ENCODE assay signal across 20 cellular contexts in the genomic region with DNA sequence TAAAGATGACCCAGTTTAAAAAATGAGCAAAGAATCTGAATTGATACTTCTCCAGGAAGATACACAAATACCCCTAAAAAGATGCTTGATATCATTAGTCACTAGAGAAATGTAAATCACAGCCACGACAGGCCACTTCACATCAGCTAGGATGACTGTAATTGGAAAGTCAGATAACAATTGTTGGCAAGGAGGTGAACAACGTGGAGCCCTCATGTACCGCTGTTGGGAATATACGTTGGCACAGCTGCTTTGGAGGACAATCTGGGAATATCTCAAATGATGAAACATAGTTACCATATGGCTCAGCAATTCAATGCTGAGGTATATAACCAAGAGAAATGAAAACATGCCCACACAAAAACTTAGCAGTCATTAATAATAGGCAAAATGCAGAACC.
A peak's percentile ranks its signal among the peaks of the same experiment; 100 is the strongest.
DNase-seq lines count a peak whose midpoint lies in the region; ATAC-seq, FAIRE-seq and TF ChIP-seq lines count a peak whose summit lies in the region.
"Had no signal": no experiment of that assay in that cellular context is flagged by ENCODE, and none has a peak within 500 bp of the region (broad histone marks: within the 10 kb centered on the region; RNA-seq: fewer than 3 reads in every experiment).

No MANE protein-coding gene starts in this region.

- FAIRE-seq in D721Med (lab: Jason Lieb, UNC), result peak; percentile 70
- FAIRE-seq: endometrium, small intestine had no signal

- H3K27ac Mint-ChIP-seq in T-helper 17 cell, result no peak overlapping the region

- no peak overlapping the region for H3K4me3 Mint-ChIP-seq in T-helper 17 cell

- H3K36me3 ChIP-seq in adipocyte (ENCODE audit: control insufficient read depth, insufficient read depth, low read length, severe bottlenecking) (peaks cover 24% of the 10 kb centered on the region), left lung (peaks cover 0 to 18% of the 10 kb centered on the region in 2 donors)

- no peaks in the 10 kb centered on the region for H3K36me3 Mint-ChIP-seq in T-helper 17 cell (ENCODE audit: low read depth)

- H3K4me1 Mint-ChIP-seq in T-helper 17 cell, result peaks cover 3% of the 10 kb centered on the region

- H3K27me3 ChIP-seq in HL-60 (ENCODE audit: insufficient read depth, poor library complexity, severe bottlenecking) (no peaks in the 10 kb centered on the region), adipocyte (replicated peaks; ENCODE audit: control insufficient read depth, insufficient read depth, low read length) (no peaks in the 10 kb centered on the region), left lung (no peaks in the 10 kb centered on the region)
- H3K27me3 ChIP-seq: adrenal gland had no signal

- H3K27ac ChIP-seq in HL-60 (replicated peaks) (peak overlapping the region; percentile 40), left lung (no peak overlapping the region)
- H3K27ac ChIP-seq: adrenal gland, lower lobe of right lung, parathyroid adenoma had no signal

- peaks cover 4% of the 10 kb centered on the region for H3K4me1 ChIP-seq in adipocyte (ENCODE audit: control insufficient read depth, insufficient read depth, low read length)
- no peaks in the 10 kb centered on the region for H3K4me1 ChIP-seq in left lung
- H3K4me1 ChIP-seq: adrenal gland, lower lobe of right lung, parathyroid adenoma had no signal

- no peaks in the 10 kb centered on the region for H3K27me3 Mint-ChIP-seq in T-helper 17 cell

- DNase-seq in D721Med (ENCODE audit: insufficient read length, low spot score) (no peak), HL-60 (ENCODE audit: low read depth in 1 of 2, low spot score in 1 of 2) (no peak), adipocyte (ENCODE audit: low read depth) (peak; percentile 7), fibroblast of mammary gland (ENCODE audit: low read depth) (peak; percentile 41), left lung (no peak), T-helper 17 cell (no peak), activated T-cell treated with anti-CD3 and anti-CD28 coated beads for 4 hours (no peak), NCI-H82 (lab: John Stamatoyannopoulos, UW) (no peak)
- DNase-seq: cerebellar nuclear complex; H7; KG1; lower lobe of right lung; NCI-H510A treated with DMSO at 0.1 percent for 48 hours; small intestine; stimulated activated CD4-positive, alpha-beta T cell treated with anti-CD3 and anti-CD28 coated beads, Interleukin-4, amount 100 ng/mL, for 24 hours; T-helper 9 cell had no signal

- no peaks in the 10 kb centered on the region for H3K9me3 ChIP-seq in adipocyte (ENCODE audit: control insufficient read depth, low read length)
- no peaks in the 10 kb centered on the region for H3K9me3 ChIP-seq in left lung
- no peaks in the 10 kb centered on the region for H3K9me3 ChIP-seq in T-helper 17 cell (ENCODE audit: control insufficient read depth, low read length, poor library complexity, severe bottlenecking)
- H3K9me3 ChIP-seq: adrenal gland, lower lobe of right lung had no signal

- H3K9ac ChIP-seq in adipocyte (ENCODE audit: low read length), result no peak overlapping the region
- H3K9ac ChIP-seq: parathyroid adenoma had no signal

- no peak for TF ChIP-seq CTCF in D721Med (IDR thresholded peaks at IDR 0.05; ENCODE audit: insufficient read depth, missing control alignments)
- TF ChIP-seq CTCF in HL-60 (IDR thresholded peaks at IDR 0.05; ENCODE audit: insufficient read depth, low read length), result no peak
- no peak for TF ChIP-seq CTCF in fibroblast of mammary gland (conservative IDR thresholded peaks at IDR 0.05; ENCODE audit: control insufficient read depth, insufficient read depth, low read depth, low read length)
- TF ChIP-seq CTCF in left lung (IDR thresholded peaks at IDR 0.05), result no peak

- no peak overlapping the region for H3K4me3 ChIP-seq in HL-60 (replicated peaks; ENCODE audit: insufficient read depth, low read length)
- no peak overlapping the region for H3K4me3 ChIP-seq in adipocyte (ENCODE audit: low read length)
- H3K4me3 ChIP-seq in fibroblast of mammary gland (ENCODE audit: control insufficient read depth, low read depth, low read length), result no peak overlapping the region
- H3K4me3 ChIP-seq in left lung, result no peak overlapping the region
- H3K4me3 ChIP-seq: adrenal gland, lower lobe of right lung had no signal

- ATAC-seq in left lung, result no peak
- no peak for ATAC-seq in T-helper 17 cell
- ATAC-seq: activated CD4-positive, CD25-positive, alpha-beta regulatory T cell treated with anti-CD3 and anti-CD28 coated beads, Interleukin-2, amount 50 U/mL, for 24 hours; lower lobe of right lung had no signal

- intact Hi-C loops in left lung (cut with DNase I), result no loop called here

Comparison
In these comparisons a context has a peak if more than half of its experiments do, and no peak if none do; other contexts are left out.
1. DNase-seq: peak in adipocyte (single experiment) and fibroblast of mammary gland (single experiment); none in D721Med (single experiment), HL-60 (0 of 2), left lung (0 of 2), T-helper 17 cell (0 of 3), activated T-cell treated with anti-CD3 and anti-CD28 coated beads for 4 hours (single experiment) and NCI-H82 (single experiment).